10 cellular contexts compared by ENCODE assay signal in genomic region chr1:91751281-91751680, GRCh38.
DNase-seq lines count a peak whose midpoint lies in the region; ATAC-seq and TF ChIP-seq lines count a peak whose summit lies in the region.
"Had no signal": no experiment of that assay in that cellular context is flagged by ENCODE, and none has a peak within 500 bp of the region (broad histone marks: within the 10 kb centered on the region; RNA-seq: fewer than 3 reads in every experiment).

No MANE protein-coding gene starts in this region.

- H3K27me3 Mint-ChIP-seq in activated T-helper 17 cell treated with anti-CD3 and anti-CD28 coated beads, Interleukin-2, amount 50 U/mL, for 72 hours: no peaks in the 10 kb centered on the region

- no peaks in the 10 kb centered on the region for H3K9me3 ChIP-seq in upper lobe of left lung

- no peak for TF ChIP-seq CTCF in fibroblast of mammary gland (conservative IDR thresholded peaks at IDR 0.05; ENCODE audit: control insufficient read depth, insufficient read depth, low read depth, low read length)
- no peak for TF ChIP-seq CTCF in upper lobe of left lung (IDR thresholded peaks at IDR 0.05)

- H3K9me3 Mint-ChIP-seq in activated T-helper 17 cell treated with anti-CD3 and anti-CD28 coated beads, Interleukin-2, amount 50 U/mL, for 72 hours: no peaks in the 10 kb centered on the region

- 30 to 32% methylated on average over 3 of the region's 3 CpGs for WGBS in upper lobe of left lung, 2 donors

- in situ Hi-C loops in SK-MEL-5 (cut with HindIII; ENCODE audit: low pct_unique_long_range_greater_than_20kb, low sequenced_read_pairs): no loop called here

- peaks cover 0 to 19% (median 0%) of the 10 kb centered on the region in 4 donors for H3K36me3 ChIP-seq in upper lobe of left lung

- no peak overlapping the region for H3K27ac Mint-ChIP-seq in activated T-helper 17 cell treated with anti-CD3 and anti-CD28 coated beads, Interleukin-2, amount 50 U/mL, for 72 hours

- TF ChIP-seq EP300 in upper lobe of left lung (IDR thresholded peaks at IDR 0.05): peak in 1 of 4 donors; percentile 52

- TF ChIP-seq POLR2A in upper lobe of left lung (IDR thresholded peaks at IDR 0.05): no peak

- DNase-seq in SK-MEL-5 (ENCODE audit: low read depth, low spot score): peak; percentile 44
- peak; percentile 91 for DNase-seq in fibroblast of mammary gland (ENCODE audit: low read depth)
- peak; percentile 42 for DNase-seq in middle frontal gyrus (ENCODE audit: extremely low spot score, low spot score)
- DNase-seq in upper lobe of left lung: no peak
- DNase-seq in stimulated activated naive CD4-positive, alpha-beta T cell (lab: John Stamatoyannopoulos, UW): no peak
- DNase-seq in stimulated activated naive CD4-positive, alpha-beta T cell treated with Interleukin-2 at 50 U/mL for 16 hours (lab: John Stamatoyannopoulos, UW): no peak
- no peak for DNase-seq in NCI-H526 treated with DMSO at 0.1 percent for 48 hours (lab: John Stamatoyannopoulos, UW)
- DNase-seq: GDM1 had no signal

- H3K4me1 ChIP-seq in upper lobe of left lung: peaks cover 19 to 46% (median 20%) of the 10 kb centered on the region in 4 donors

- peak; percentile 45 to 82 for ATAC-seq in upper lobe of left lung (ENCODE audit: low FRiP score in 2 of 2)
- no peak for ATAC-seq in activated T-helper 17 cell treated with anti-CD3 and anti-CD28 coated beads, Interleukin-2, amount 50 U/mL, for 72 hours (replicated peaks)

- H3K4me1 Mint-ChIP-seq in activated T-helper 17 cell treated with anti-CD3 and anti-CD28 coated beads, Interleukin-2, amount 50 U/mL, for 72 hours: peaks cover 23% of the 10 kb centered on the region

- no peaks in the 10 kb centered on the region for H3K27me3 ChIP-seq in upper lobe of left lung

- peaks cover 7% of the 10 kb centered on the region for H3K36me3 Mint-ChIP-seq in activated T-helper 17 cell treated with anti-CD3 and anti-CD28 coated beads, Interleukin-2, amount 50 U/mL, for 72 hours (ENCODE audit: low read depth)

- H3K4me3 Mint-ChIP-seq in activated T-helper 17 cell treated with anti-CD3 and anti-CD28 coated beads, Interleukin-2, amount 50 U/mL, for 72 hours: no peak overlapping the region

- H3K4me3 ChIP-seq in fibroblast of mammary gland (ENCODE audit: control insufficient read depth, low read depth, low read length) (no peak overlapping the region), upper lobe of left lung (no peak overlapping the region)

- H3K27ac ChIP-seq in upper lobe of left lung: peak overlapping the region in 3 of 4 donors; percentile 24 to 69 (median 27)
- H3K27ac ChIP-seq: KMS-11 had no signal

Comparison
In these comparisons a context has a peak if more than half of its experiments do, and no peak if none do; other contexts are left out.
1. DNase-seq: peak in SK-MEL-5 (single experiment), fibroblast of mammary gland (single experiment) and middle frontal gyrus (single experiment); none in upper lobe of left lung (0 of 2), stimulated activated naive CD4-positive, alpha-beta T cell (0 of 6), stimulated activated naive CD4-positive, alpha-beta T cell treated with Interleukin-2 at 50 U/mL for 16 hours (single experiment) and NCI-H526 treated with DMSO at 0.1 percent for 48 hours (single experiment).